14 cellular contexts compared by ENCODE assay signal in the genomic region with DNA sequence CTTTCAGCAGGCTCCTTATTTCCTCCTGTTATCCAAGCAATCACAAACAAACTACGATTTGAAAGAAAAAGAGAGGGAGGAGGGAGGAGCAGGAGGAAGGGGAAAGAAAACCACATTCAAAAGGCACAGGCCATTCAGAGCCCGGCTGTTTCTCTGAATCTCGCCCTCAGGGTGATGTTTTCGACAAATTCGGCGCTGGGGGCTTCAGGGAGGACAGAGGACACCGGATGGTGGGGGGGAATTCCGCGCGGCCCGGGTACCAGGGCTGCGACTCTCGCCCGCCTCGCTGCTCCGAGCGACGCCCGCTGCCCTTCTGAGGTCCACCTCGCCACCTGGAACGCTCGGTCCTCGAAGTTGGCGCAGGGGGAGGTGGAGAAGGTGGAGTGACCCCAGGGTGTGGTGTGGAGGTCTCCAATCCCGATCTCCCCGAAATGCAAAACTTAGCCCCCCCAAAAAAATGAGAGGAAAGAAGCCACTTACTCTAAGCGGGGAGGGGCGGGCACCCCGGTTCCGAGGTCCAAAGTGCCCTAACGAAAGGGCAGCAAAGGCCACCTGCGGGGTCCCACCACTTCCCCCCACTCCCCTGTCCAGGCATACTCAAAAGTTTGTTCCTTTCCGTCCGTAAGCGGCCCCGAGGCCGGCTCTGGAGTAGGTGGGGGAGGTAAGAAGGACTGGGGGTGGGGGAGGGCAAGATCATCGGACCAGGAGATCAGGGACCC. TPM values are rescaled to one million over a fixed set of nuclear protein-coding genes. Genes with fewer than 3 reads are reported as not detected.
A peak's percentile ranks its signal among the peaks of the same experiment; 100 is the strongest.
DNase-seq lines count a peak whose midpoint lies in the region; ATAC-seq and TF ChIP-seq lines count a peak whose summit lies in the region.
"Had no signal": no experiment of that assay in that cellular context is flagged by ENCODE, and none has a peak within 500 bp of the region (broad histone marks: within the 10 kb centered on the region; RNA-seq: fewer than 3 reads in every experiment).

No MANE protein-coding gene starts in this region.

- no peak for ATAC-seq in body of pancreas
- no peak for ATAC-seq in memory B cell (ENCODE audit: low read depth)
- no peak for ATAC-seq in GM21390 (IDR thresholded peaks at IDR 0.05; ENCODE audit: unreplicated experiment)
- ATAC-seq: effector memory CD8-positive, alpha-beta T cell had no signal

- intact Hi-C loops in body of pancreas (cut with DNase I) = no loop called here

- no peak for TF ChIP-seq POLR2A in body of pancreas (IDR thresholded peaks at IDR 0.05)

- H3K9me3 ChIP-seq in body of pancreas = no peaks in the 10 kb centered on the region

- DNase-seq in NCI-H2171 treated with DMSO at 0.1 percent for 48 hours (lab: John Stamatoyannopoulos, UW) (peak; percentile 43), NCI-H2171 (lab: John Stamatoyannopoulos, UW) (no peak), body of pancreas (no peak), memory B cell (ENCODE audit: low spot score in 2 of 2) (no peak), substantia nigra (lab: John Stamatoyannopoulos, UW) (peak in 3 of 49 donors; percentile 8 to 28 (median 15)), GM03348 (ENCODE audit: low spot score) (no peak)
- DNase-seq in activated CD4-positive, alpha-beta T cell treated with anti-CD3 and anti-CD28 coated beads for 1 hour = no peak
- DNase-seq: effector memory CD8-positive, alpha-beta T cell; mammary epithelial cell; NCI-H226 had no signal

- H3K27ac ChIP-seq in body of pancreas = no peak overlapping the region
- peak overlapping the region; percentile 0 for H3K27ac ChIP-seq in substantia nigra (ENCODE audit: low read depth, low read length, poor library complexity, severe bottlenecking)
- H3K27ac ChIP-seq: HL-60 had no signal

- no peak overlapping the region for H3K27ac Mint-ChIP-seq in memory B cell
- H3K27ac Mint-ChIP-seq: activated T-helper 2 cell treated with anti-CD3 and anti-CD28 coated beads, Interferon-gamma antibody, Interleukin-2, Interleukin-4, amounts not matched to agents 10 μg/mL and 5 μg/mL and 100 μg/mL, durations not matched to agents 14 hours and 24 hours and 36 hours; effector memory CD8-positive, alpha-beta T cell; T-helper 1 cell treated with Interleukin-12 subunit alpha and Interleukin-12 subunit beta and Interleukin-4 antibody, amounts not matched to agents 30 μg/mL and 1 μg/mL, for 36 hours had no signal

- H3K4me1 Mint-ChIP-seq in memory B cell = peaks cover 8% of the 10 kb centered on the region

- H3K4me3 Mint-ChIP-seq in memory B cell = peak overlapping the region; percentile 3
- H3K4me3 Mint-ChIP-seq: effector memory CD8-positive, alpha-beta T cell; T-helper 1 cell treated with Interleukin-12 subunit alpha and Interleukin-12 subunit beta and Interleukin-4 antibody, amounts not matched to agents 30 μg/mL and 1 μg/mL, for 36 hours had no signal

- TF ChIP-seq CTCF in body of pancreas (IDR thresholded peaks at IDR 0.05) = no peak

- H3K36me3 Mint-ChIP-seq in memory B cell = peaks cover 6% of the 10 kb centered on the region

- peaks cover 11% of the 10 kb centered on the region for H3K27me3 Mint-ChIP-seq in memory B cell

- no peaks in the 10 kb centered on the region for H3K27me3 ChIP-seq in body of pancreas

- H3K9me3 Mint-ChIP-seq in memory B cell = no peaks in the 10 kb centered on the region
- H3K9me3 Mint-ChIP-seq: activated T-helper 2 cell treated with anti-CD3 and anti-CD28 coated beads, Interferon-gamma antibody, Interleukin-2, Interleukin-4, amounts not matched to agents 10 μg/mL and 5 μg/mL and 100 μg/mL, durations not matched to agents 14 hours and 24 hours and 36 hours; T-helper 1 cell treated with Interleukin-12 subunit alpha and Interleukin-12 subunit beta and Interleukin-4 antibody, amounts not matched to agents 30 μg/mL and 1 μg/mL, for 36 hours had no signal

- WGBS in body of pancreas, 2 donors = 2 to 4% methylated on average over 38 of the region's 38 CpGs

- H3K4me1 ChIP-seq in body of pancreas = peaks cover 30% of the 10 kb centered on the region

- no peaks in the 10 kb centered on the region for H3K36me3 ChIP-seq in body of pancreas (replicated peaks in 1 of 2; ENCODE audit: insufficient read depth in 1 of 2, low read depth in 2 of 2)

- H3K4me3 ChIP-seq in body of pancreas = peak overlapping the region; percentile 48 to 66

RNA-seq across cellular contexts. Expression of gene TOX3, which starts 1.2 kb away (rescaled TPM):
- total RNA-seq in body of pancreas = 1 to 10 TPM; 1.3 to 5.2 TPM
- total RNA-seq: activated T-helper 2 cell treated with anti-CD3 and anti-CD28 coated beads, Interferon-gamma antibody, Interleukin-2, Interleukin-4, amounts not matched to agents 10 μg/mL and 5 μg/mL and 100 μg/mL, durations not matched to agents 14 hours and 24 hours and 36 hours had no signal
